9 cellular contexts compared by ENCODE assay signal in the genomic region with DNA sequence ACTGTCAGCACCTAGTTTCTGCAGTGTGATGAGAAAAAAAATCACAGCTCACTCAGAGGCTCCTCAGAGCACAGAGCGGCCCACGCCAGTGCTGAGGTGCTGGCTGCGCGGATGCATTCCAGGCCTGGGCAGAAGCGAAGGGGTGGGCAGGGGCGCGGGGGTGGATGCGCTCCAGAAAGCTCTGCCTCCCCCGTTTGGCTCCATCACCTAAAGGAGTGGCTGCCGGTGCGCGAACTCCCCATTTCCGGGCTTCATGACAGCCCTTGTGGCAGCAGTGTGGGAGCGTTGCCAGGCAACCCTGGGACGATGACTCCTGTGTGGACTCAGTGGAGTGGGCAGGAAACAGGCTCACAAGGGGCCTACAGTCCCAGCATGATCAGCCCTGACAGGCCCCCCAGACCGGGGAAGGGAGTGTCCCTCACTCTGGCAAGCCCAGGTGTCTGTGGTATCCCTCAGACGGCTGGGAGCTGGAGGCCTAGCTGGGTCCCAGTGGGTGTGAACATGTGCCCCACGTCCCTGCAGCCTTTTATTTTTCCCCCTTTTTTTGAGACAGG. TPM values are rescaled to one million over a fixed set of nuclear protein-coding genes. Genes with fewer than 3 reads are reported as not detected.
DNase-seq lines count a peak whose midpoint lies in the region; ATAC-seq and TF ChIP-seq lines count a peak whose summit lies in the region.
"Had no signal": no experiment of that assay in that cellular context is flagged by ENCODE, and none has a peak within 500 bp of the region (broad histone marks: within the 10 kb centered on the region; RNA-seq: fewer than 3 reads in every experiment).

No MANE protein-coding gene starts in this region.

- H3K27ac ChIP-seq in gastrocnemius medialis, result no peak overlapping the region

- H3K36me3 ChIP-seq in adipocyte (ENCODE audit: control insufficient read depth, insufficient read depth, low read length, severe bottlenecking) (peaks cover 50% of the 10 kb centered on the region), gastrocnemius medialis (peaks cover 0 to 27% of the 10 kb centered on the region in 2 donors)

- intact Hi-C loops in gastrocnemius medialis (cut with DNase I; ENCODE audit: low total_unique reads), result no loop called here

- ATAC-seq in GM18858 (IDR thresholded peaks at IDR 0.05; ENCODE audit: unreplicated experiment) (peak; percentile 53), gastrocnemius medialis (no peak), HG03039 (IDR thresholded peaks at IDR 0.05; ENCODE audit: unreplicated experiment) (no peak)
- ATAC-seq: left colon had no signal

- TF ChIP-seq CTCF in gastrocnemius medialis (IDR thresholded peaks at IDR 0.05 in 4 of 5, conservative IDR thresholded peaks at IDR 0.05 in 1 of 5), result no peak

- H3K9me3 ChIP-seq in adipocyte (ENCODE audit: control insufficient read depth, low read length) (no peaks in the 10 kb centered on the region), gastrocnemius medialis (no peaks in the 10 kb centered on the region)

- H3K4me3 ChIP-seq in adipocyte (ENCODE audit: low read length) (no peak overlapping the region), gastrocnemius medialis (no peak overlapping the region)

- in situ Hi-C loops in gastrocnemius medialis (cut with MboI; ENCODE audit: low sequenced_read_pairs in 4 of 4), result no loop called here

- no peaks in the 10 kb centered on the region for H3K27me3 ChIP-seq in adipocyte (replicated peaks; ENCODE audit: control insufficient read depth, insufficient read depth, low read length)
- no peaks in the 10 kb centered on the region for H3K27me3 ChIP-seq in gastrocnemius medialis

- H3K4me1 ChIP-seq in adipocyte (ENCODE audit: control insufficient read depth, insufficient read depth, low read length), result no peaks in the 10 kb centered on the region
- peaks cover 5 to 11% of the 10 kb centered on the region in 2 donors for H3K4me1 ChIP-seq in gastrocnemius medialis

- no peak overlapping the region for H3K9ac ChIP-seq in adipocyte (ENCODE audit: low read length)

- TF ChIP-seq POLR2A in gastrocnemius medialis (IDR thresholded peaks at IDR 0.05), result no peak

- DNase-seq in T follicular helper cell (ENCODE audit: low read depth), result peak; percentile 43
- DNase-seq in adipocyte (ENCODE audit: low read depth), result peak; percentile 22
- peak; percentile 97 for DNase-seq in left kidney (ENCODE audit: low read depth, low spot score)
- DNase-seq in stimulated activated CD8-positive, alpha-beta memory T cell treated with anti-CD3 and anti-CD28 coated beads, Interleukin-15, amount 100 ng/mL, for 48 hours (ENCODE audit: low read depth in 2 of 2), result peak; percentile 78 to 89
- no peak for DNase-seq in gastrocnemius medialis
- no peak for DNase-seq in SHP77 treated with DMSO at 0.1 percent for 48 hours (lab: John Stamatoyannopoulos, UW)

RNA-seq across cellular contexts. Expression of a gene that starts 32.8 kb away (rescaled TPM):
- total RNA-seq in gastrocnemius medialis, result 10 to 100 TPM in 1 of 4 donors, 1 to 10 TPM in 3; 7.4 to 10.2 (median 8.8) TPM

RNA-seq across cellular contexts. Expression of a gene that starts 35.9 kb away (rescaled TPM):
- 10 to 100 TPM; 33.8 to 62.9 (median 55.0) TPM for total RNA-seq in gastrocnemius medialis

RNA-seq across cellular contexts. Expression of a gene that starts 45.8 kb away (rescaled TPM):
- total RNA-seq in gastrocnemius medialis, result 10 to 100 TPM; 13.5 to 19.0 (median 15.4) TPM

Comparison
In these comparisons a context has a peak if more than half of its experiments do, and no peak if none do; other contexts are left out.
1. DNase-seq: peak in T follicular helper cell (single experiment), adipocyte (single experiment), left kidney (single experiment) and stimulated activated CD8-positive, alpha-beta memory T cell treated with anti-CD3 and anti-CD28 coated beads, Interleukin-15, amount 100 ng/mL, for 48 hours (2 of 2); none in gastrocnemius medialis (0 of 2) and SHP77 treated with DMSO at 0.1 percent for 48 hours (single experiment).